Comparison of ENCODE assay signal across 30 cellular contexts in genomic region chr13:33026489-33027152, GRCh38. TPM values are rescaled to one million over a fixed set of nuclear protein-coding genes. Genes with fewer than 3 reads are reported as not detected.
"Had no signal": no experiment of that assay in that cellular context is flagged by ENCODE, and none has a peak within 500 bp of the region (broad histone marks: within the 10 kb centered on the region; RNA-seq: fewer than 3 reads in every experiment).

No MANE protein-coding gene starts in this region.

- H3K36me3 ChIP-seq: Peyer's patch had no signal

- H3K27ac ChIP-seq: Peyer's patch, RWPE1 had no signal

- H3K4me1 Mint-ChIP-seq: activated CD4-positive, alpha-beta T cell treated with anti-CD3 and anti-CD28 coated beads, Interleukin-2, amount 10 ng/mL, durations not matched to agents 7 days and 5 days; activated naive CD8-positive, alpha-beta T cell treated with anti-CD3 and anti-CD28 coated beads, Interleukin-2, amount 50 U/mL, for 24 hours had no signal

- H3K9me3 Mint-ChIP-seq: activated CD4-positive, alpha-beta memory T cell treated with anti-CD3 and anti-CD28 coated beads for 36 hours; activated CD4-positive, alpha-beta T cell treated with anti-CD3 and anti-CD28 coated beads, Interleukin-2, amount 10 ng/mL, durations not matched to agents 7 days and 5 days; activated naive CD4-positive, alpha-beta T cell treated with anti-CD3 and anti-CD28 coated beads, Interleukin-2, amount 50 U/mL, for 72 hours; activated naive CD8-positive, alpha-beta T cell treated with anti-CD3 and anti-CD28 coated beads, Interleukin-2, amount 50 U/mL, for 24 hours; activated T-cell treated with anti-CD3 and anti-CD28 coated beads, Interleukin-2, amount 50 U/mL, for 4 hours; brain; T-helper 1 cell treated with Interleukin-12 subunit alpha and Interleukin-12 subunit beta and Interleukin-4 antibody, amounts not matched to agents 30 μg/mL and 1 μg/mL, for 36 hours; WTC11 had no signal

- H3K4me3 ChIP-seq: Peyer's patch had no signal

- DNase-seq: activated CD4-positive, alpha-beta memory T cell treated with anti-CD3 and anti-CD28 coated beads for 36 hours; activated CD4-positive, alpha-beta T cell treated with anti-CD3 and anti-CD28 coated beads, Interleukin-2, amount 10 ng/mL, durations not matched to agents 7 days and 5 days; activated CD4-positive, CD25-positive, alpha-beta regulatory T cell treated with anti-CD3 and anti-CD28 coated beads, Interleukin-2, amount 50 U/mL, for 72 hours; activated CD8-positive, alpha-beta memory T cell treated with anti-CD3 and anti-CD28 coated beads for 24 hours; activated effector memory CD4-positive, alpha-beta T cell treated with anti-CD3 and anti-CD28 coated beads, Interleukin-2, amount 50 U/mL, for 16 hours; activated naive CD4-positive, alpha-beta T cell treated with Interleukin-2 at 50 U/mL for 16 hours; activated naive CD8-positive, alpha-beta T cell treated with anti-CD3 and anti-CD28 coated beads, Interleukin-2, amount 50 U/mL, for 24 hours; activated T-cell treated with anti-CD3 and anti-CD28 coated beads, Interleukin-2, amount 50 U/mL, for 4 hours; amniotic stem cell; IMR-90; Kasumi-1; KBM-7; NCI-H1048; NCI-H1417; NCI-H1930; NCI-H2171; NCI-H2227 treated with DMSO at 0.1 percent for 48 hours; NCI-H446 treated with DMSO at 0.1 percent for 48 hours; NCI-H524 treated with DMSO at 0.1 percent for 48 hours; NCI-H748 treated with DMSO at 0.1 percent for 48 hours; OCI-M1; Peyer's patch; SHP77 treated with DMSO at 0.1 percent for 48 hours had no signal

- H3K36me3 Mint-ChIP-seq: activated CD4-positive, alpha-beta memory T cell treated with anti-CD3 and anti-CD28 coated beads for 36 hours; activated naive CD4-positive, alpha-beta T cell treated with anti-CD3 and anti-CD28 coated beads, Interleukin-2, amount 50 U/mL, for 72 hours; brain; WTC11 had no signal

- H3K4me1 ChIP-seq: Peyer's patch had no signal

- H3K27me3 ChIP-seq: Peyer's patch had no signal

- H3K4me3 Mint-ChIP-seq: activated CD4-positive, alpha-beta memory T cell treated with anti-CD3 and anti-CD28 coated beads for 36 hours; activated CD4-positive, alpha-beta T cell treated with anti-CD3 and anti-CD28 coated beads, Interleukin-2, amount 10 ng/mL, durations not matched to agents 7 days and 5 days; activated naive CD8-positive, alpha-beta T cell treated with anti-CD3 and anti-CD28 coated beads, Interleukin-2, amount 50 U/mL, for 24 hours; activated T-cell treated with anti-CD3 and anti-CD28 coated beads, Interleukin-2, amount 50 U/mL, for 4 hours; brain; T-helper 1 cell treated with Interleukin-12 subunit alpha and Interleukin-12 subunit beta and Interleukin-4 antibody, amounts not matched to agents 30 μg/mL and 1 μg/mL, for 36 hours; WTC11 had no signal

- H3K9me3 ChIP-seq: Peyer's patch had no signal

- H3K27ac Mint-ChIP-seq: activated CD4-positive, alpha-beta memory T cell treated with anti-CD3 and anti-CD28 coated beads for 36 hours; activated CD4-positive, alpha-beta T cell treated with anti-CD3 and anti-CD28 coated beads, Interleukin-2, amount 10 ng/mL, durations not matched to agents 7 days and 5 days; activated naive CD4-positive, alpha-beta T cell treated with anti-CD3 and anti-CD28 coated beads, Interleukin-2, amount 50 U/mL, for 72 hours; activated naive CD8-positive, alpha-beta T cell treated with anti-CD3 and anti-CD28 coated beads, Interleukin-2, amount 50 U/mL, for 24 hours; brain; T-helper 1 cell treated with Interleukin-12 subunit alpha and Interleukin-12 subunit beta and Interleukin-4 antibody, amounts not matched to agents 30 μg/mL and 1 μg/mL, for 36 hours; WTC11 had no signal

RNA-seq across cellular contexts. Expression of gene KL, which starts 10.4 kb away (rescaled TPM):
- total RNA-seq: IMR-90, M059J, SK-MEL-5, WTC11 had no signal
